In genomic region chr9:129627556-129628492, GRCh38 we compare ENCODE assay signal across 8 cellular contexts. TPM values are rescaled to one million over a fixed set of nuclear protein-coding genes. Genes with fewer than 3 reads are reported as not detected.
DNase-seq lines count a peak whose midpoint lies in the region; ATAC-seq and TF ChIP-seq lines count a peak whose summit lies in the region.

No MANE protein-coding gene starts in this region.

- H3K27me3 ChIP-seq in Caco-2 (replicated peaks; ENCODE audit: control insufficient read depth, insufficient read depth, low read length) (no peaks in the 10 kb centered on the region), neural cell (ENCODE audit: insufficient read depth, low read depth, low read length) (no peaks in the 10 kb centered on the region)

- POLR2A ChIA-PET in Caco-2 (lab: Charles Lee) = no interaction called here

- H3K27ac ChIP-seq in neural cell (ENCODE audit: low read length) = no peak overlapping the region

- H3K4me3 Mint-ChIP-seq in Caco-2 (ENCODE audit: unreplicated experiment) = peak overlapping the region; percentile 90

- H3K9me3 ChIP-seq in Caco-2 (no peaks in the 10 kb centered on the region), neural cell (ENCODE audit: low read length) (no peaks in the 10 kb centered on the region)

- no peak for TF ChIP-seq EP300 in neural cell (conservative IDR thresholded peaks at IDR 0.05; ENCODE audit: poor library complexity, severe bottlenecking)

- in situ Hi-C loops in KBM-7 (cut with MboI; ENCODE audit: low pct_unique_long_range_greater_than_20kb, low sequenced_read_pairs) = no loop called here

- no peaks in the 10 kb centered on the region for H3F3A ChIP-seq in neural cell (ENCODE audit: insufficient read depth, low read length, poor library complexity, severe bottlenecking)

- H3K4me2 ChIP-seq in neural cell (ENCODE audit: low read length) = peak overlapping the region; percentile 90

- CTCF ChIA-PET in Caco-2 (lab: Charles Lee) = no interaction called here

- H3K9me3 Mint-ChIP-seq in Caco-2 (ENCODE audit: unreplicated experiment) = no peaks in the 10 kb centered on the region

- TF ChIP-seq CTCF in Caco-2 (IDR thresholded peaks at IDR 0.05; ENCODE audit: insufficient read depth in 1 of 2, low read depth in 1 of 2, low read length in 1 of 2, severe bottlenecking in 1 of 2, unreplicated experiment in 1 of 2) = no peak
- no peak for TF ChIP-seq CTCF in choroid plexus epithelial cell (conservative IDR thresholded peaks at IDR 0.05; ENCODE audit: low read depth, low read length)
- TF ChIP-seq CTCF in neural cell (IDR thresholded peaks at IDR 0.05; ENCODE audit: poor library complexity, severe bottlenecking) = no peak

- no peak for ATAC-seq in GM19455 (IDR thresholded peaks at IDR 0.05; ENCODE audit: unreplicated experiment)

- H3K4me1 Mint-ChIP-seq in Caco-2 (ENCODE audit: low read depth, unreplicated experiment) = peaks cover 5% of the 10 kb centered on the region

- intact Hi-C loops in Caco-2 (cut with micrococcal nuclease; ENCODE audit: unreplicated experiment) = no loop called here

- H3K9me2 ChIP-seq in neural cell (ENCODE audit: insufficient read depth, low read length) = no peaks in the 10 kb centered on the region

- H3K9ac ChIP-seq in neural cell (ENCODE audit: low read length) = no peak overlapping the region

- no peak overlapping the region for H2AFZ ChIP-seq in neural cell (ENCODE audit: low read depth, low read length)

- peaks cover 59% of the 10 kb centered on the region for H3K79me2 ChIP-seq in neural cell (replicated peaks; ENCODE audit: insufficient read depth, low read length)

- peaks cover 11% of the 10 kb centered on the region for H3K4me1 ChIP-seq in Caco-2

- DNase-seq in Caco-2 = no peak
- peak; percentile 86 to 91 for DNase-seq in NCI-H524 (lab: John Stamatoyannopoulos, UW)
- peak; percentile 94 for DNase-seq in choroid plexus epithelial cell (ENCODE audit: low read depth)
- DNase-seq in foreskin melanocyte = no peak
- no peak for DNase-seq in stimulated activated CD4-positive, alpha-beta T cell treated with anti-CD3 and anti-CD28 coated beads, Interleukin-4, amount 100 ng/mL, for 24 hours
- no peak for DNase-seq in KBM-7

- no peaks in the 10 kb centered on the region for H3K27me3 Mint-ChIP-seq in Caco-2 (ENCODE audit: insufficient read depth, unreplicated experiment)

- BruUV-seq in Caco-2 (replicated peaks; lab: Mats Ljungman, UMichigan) = no TSS peak

- H3K4me3 ChIP-seq in Caco-2 (ENCODE audit: low read depth, low read length) (peak overlapping the region; percentile 56), choroid plexus epithelial cell (ENCODE audit: low read depth, low read length) (peak overlapping the region; percentile 88), neural cell (ENCODE audit: low read length) (peak overlapping the region; percentile 95)

- H3K27ac Mint-ChIP-seq in Caco-2 (ENCODE audit: unreplicated experiment) = no peak overlapping the region

- peaks cover 10% of the 10 kb centered on the region for H4K20me1 ChIP-seq in neural cell (ENCODE audit: insufficient read depth)

- no peak for TF ChIP-seq RAD21 in neural cell (conservative IDR thresholded peaks at IDR 0.05)

- peaks cover 3% of the 10 kb centered on the region for H3K36me3 ChIP-seq in Caco-2 (ENCODE audit: control insufficient read depth, insufficient read depth, low read length)
- H3K36me3 ChIP-seq in neural cell (ENCODE audit: insufficient read depth, low read length) = no peaks in the 10 kb centered on the region

- H3K36me3 Mint-ChIP-seq in Caco-2 (ENCODE audit: insufficient read depth, unreplicated experiment) = peaks cover 46% of the 10 kb centered on the region

TF ChIP-seq in neural cell, 6 proteins besides CTCF, POLR2A, EP300 and RAD21:
- no peak for TF ChIP-seq REST (IDR thresholded peaks at IDR 0.05; ENCODE audit: borderline replicate concordance)
- no peak for TF ChIP-seq SMC3 (conservative IDR thresholded peaks at IDR 0.05; ENCODE audit: poor library complexity)
- TF ChIP-seq POLR2AphosphoS5 (IDR thresholded peaks at IDR 0.05) = no peak
- no peak for TF ChIP-seq EZH2 (IDR thresholded peaks at IDR 0.05; ENCODE audit: borderline replicate concordance, insufficient read depth, low read length, poor library complexity, severe bottlenecking)
- no peak for TF ChIP-seq TAF1 (IDR thresholded peaks at IDR 0.05; ENCODE audit: low read depth)
- TF ChIP-seq MXI1 (conservative IDR thresholded peaks at IDR 0.05; ENCODE audit: poor library complexity, severe bottlenecking) = no peak

RNA-seq across cellular contexts. Expression of gene NTMT1, which starts 1.9 kb away (rescaled TPM):
- 44.1 and 51.6 TPM in 2 replicates for total RNA-seq in Caco-2 (2022)
- polyA plus RNA-seq in neural cell = 35.9 and 57.1 TPM in 2 replicates
- 15.4 and 19.2 TPM in 2 replicates for polyA minus RNA-seq in neural cell

RNA-seq across cellular contexts. Expression of gene C9orf50, which starts 6.9 kb away (rescaled TPM):
- not detected in 2 replicates for total RNA-seq in Caco-2 (2022)
- not detected in 2 replicates for polyA plus RNA-seq in neural cell
- not detected in 2 replicates for polyA minus RNA-seq in neural cell

RNA-seq across cellular contexts. Expression of gene ASB6, which starts 14.1 kb away (rescaled TPM):
- total RNA-seq in Caco-2 (2022) = 17.4 and 18.1 TPM in 2 replicates
- 18.4 and 24.6 TPM in 2 replicates for polyA plus RNA-seq in neural cell
- 23.3 and 24.8 TPM in 2 replicates for polyA minus RNA-seq in neural cell

RNA-seq across cellular contexts. Expression of gene PRRX2, which starts 37.6 kb away (rescaled TPM):
- total RNA-seq in Caco-2 (2022) = not detected in 2 replicates
- polyA plus RNA-seq in neural cell = not detected in 2 replicates
- not detected in 2 replicates for polyA minus RNA-seq in neural cell

Comparison
In these comparisons a context has a peak if more than half of its experiments do, and no peak if none do; other contexts are left out.
1. DNase-seq: peak in NCI-H524 (2 of 2) and choroid plexus epithelial cell (single experiment); none in Caco-2 (0 of 2), foreskin melanocyte (single experiment), stimulated activated CD4-positive, alpha-beta T cell treated with anti-CD3 and anti-CD28 coated beads, Interleukin-4, amount 100 ng/mL, for 24 hours (single experiment) and KBM-7 (single experiment).
2. Peak in every context shown above with its lines, with median percentiles within 50 percentile points of each other: H3K4me3 ChIP-seq.